8 cellular contexts compared by ENCODE assay signal in genomic region chr19:8004723-8005513, GRCh38. TPM values are rescaled to one million over a fixed set of nuclear protein-coding genes. Genes with fewer than 3 reads are reported as not detected.
DNase-seq lines count a peak whose midpoint lies in the region; ATAC-seq and TF ChIP-seq lines count a peak whose summit lies in the region.

No MANE protein-coding gene starts in this region.

- H3K27ac Mint-ChIP-seq in brain: peak overlapping the region; percentile 92 to 98 (median 97)
- H3K27ac Mint-ChIP-seq in stimulated activated naive CD8-positive, alpha-beta T cell treated with anti-CD3 and anti-CD28 coated beads, Interleukin-15, amount 100 ng/mL, for 72 hours: peak overlapping the region; percentile 87 to 90

- H3K27ac ChIP-seq in left lung: peak overlapping the region; percentile 33 to 70

- H3K4me3 ChIP-seq in left lung: peak overlapping the region; percentile 49 to 75

- peaks cover 49% of the 10 kb centered on the region for H3K4me1 Mint-ChIP-seq in brain
- peaks cover 46% of the 10 kb centered on the region for H3K4me1 Mint-ChIP-seq in stimulated activated naive CD8-positive, alpha-beta T cell treated with anti-CD3 and anti-CD28 coated beads, Interleukin-15, amount 100 ng/mL, for 72 hours

- H3K4me1 ChIP-seq in left lung: peaks cover 33 to 51% of the 10 kb centered on the region in 2 donors

- H3K27me3 Mint-ChIP-seq in brain: peaks cover 8% of the 10 kb centered on the region
- H3K27me3 Mint-ChIP-seq in stimulated activated naive CD8-positive, alpha-beta T cell treated with anti-CD3 and anti-CD28 coated beads, Interleukin-15, amount 100 ng/mL, for 72 hours: no peaks in the 10 kb centered on the region

- intact Hi-C loops in left lung (cut with DNase I): no loop called here

- H3K27me3 ChIP-seq in left lung: no peaks in the 10 kb centered on the region

- no peaks in the 10 kb centered on the region for H3K9me3 ChIP-seq in left lung

- TF ChIP-seq CTCF in brain (conservative IDR thresholded peaks at IDR 0.05) (no peak), left lung (IDR thresholded peaks at IDR 0.05) (no peak)

- no peaks in the 10 kb centered on the region for H3K9me3 Mint-ChIP-seq in brain
- H3K9me3 Mint-ChIP-seq in stimulated activated naive CD8-positive, alpha-beta T cell treated with anti-CD3 and anti-CD28 coated beads, Interleukin-15, amount 100 ng/mL, for 72 hours: no peaks in the 10 kb centered on the region

- H3K36me3 ChIP-seq in left lung: peaks cover 0 to 1% of the 10 kb centered on the region in 2 donors

- peak; percentile 38 for ATAC-seq in HG02885 (IDR thresholded peaks at IDR 0.05; ENCODE audit: poor library complexity, unreplicated experiment)
- ATAC-seq in left lung: peak; percentile 4
- peak; percentile 47 for ATAC-seq in stimulated activated naive CD8-positive, alpha-beta T cell treated with anti-CD3 and anti-CD28 coated beads, Interleukin-15, amount 100 ng/mL, for 72 hours

- peaks cover 14% of the 10 kb centered on the region for H3K36me3 Mint-ChIP-seq in brain

- peak overlapping the region; percentile 96 to 100 (median 99) for H3K4me3 Mint-ChIP-seq in brain
- H3K4me3 Mint-ChIP-seq in stimulated activated naive CD8-positive, alpha-beta T cell treated with anti-CD3 and anti-CD28 coated beads, Interleukin-15, amount 100 ng/mL, for 72 hours: peak overlapping the region; percentile 95 to 98

- peak; percentile 11 for DNase-seq in NK-92 treated with Interleukin-12 subunit alpha and Interleukin-12 subunit beta, amount 100 ng/mL, for 24 hours (lab: John Stamatoyannopoulos, UW)
- DNase-seq in NK-92 (lab: John Stamatoyannopoulos, UW; ENCODE audit: unreplicated experiment): no peak
- peak; percentile 30 for DNase-seq in RPMI8226
- DNase-seq in left lung: peak in 1 of 2 donors; percentile 79
- DNase-seq in stimulated activated naive CD8-positive, alpha-beta T cell treated with anti-CD3 and anti-CD28 coated beads, Interleukin-15, amount 100 ng/mL, for 72 hours: peak; percentile 27 to 36
- no peak for DNase-seq in NCI-H524 (lab: John Stamatoyannopoulos, UW)

RNA-seq across cellular contexts. Expression of gene ELAVL1, which starts 0.5 kb away (rescaled TPM):
- 116 TPM for polyA plus RNA-seq in brain (ENCODE audit: insufficient read depth, low read depth, low replicate concordance)
- 10 to 100 TPM; 67.8 to 73.2 TPM for total RNA-seq in left lung

RNA-seq across cellular contexts. Expression of gene CCL25, which starts 47.6 kb away (rescaled TPM):
- polyA plus RNA-seq in brain (ENCODE audit: insufficient read depth, low read depth, low replicate concordance): not detected
- total RNA-seq in left lung: not detected

Comparison
In these comparisons a context has a peak if more than half of its experiments do, and no peak if none do; other contexts are left out.
1. DNase-seq: peak in NK-92 treated with Interleukin-12 subunit alpha and Interleukin-12 subunit beta, amount 100 ng/mL, for 24 hours (single experiment), RPMI8226 (single experiment) and stimulated activated naive CD8-positive, alpha-beta T cell treated with anti-CD3 and anti-CD28 coated beads, Interleukin-15, amount 100 ng/mL, for 72 hours (2 of 2); none in NK-92 (single experiment) and NCI-H524 (0 of 2).
2. Peak in every context shown above with its lines, with median percentiles within 50 percentile points of each other: ATAC-seq.